21 cellular contexts compared by ENCODE assay signal in genomic region chr1:170741678-170742077, GRCh38.
DNase-seq lines count a peak whose midpoint lies in the region; ATAC-seq, FAIRE-seq and TF ChIP-seq lines count a peak whose summit lies in the region.
"Had no signal": no experiment of that assay in that cellular context is flagged by ENCODE, and none has a peak within 500 bp of the region (broad histone marks: within the 10 kb centered on the region; RNA-seq: fewer than 3 reads in every experiment).

No MANE protein-coding gene starts in this region.

- no peaks in the 10 kb centered on the region for H3K27me3 ChIP-seq in adipocyte (replicated peaks; ENCODE audit: control insufficient read depth, insufficient read depth, low read length)

- peak; percentile 6 for FAIRE-seq in D721Med (lab: Jason Lieb, UNC)
- FAIRE-seq: A549, G401.6, GM12892 had no signal

- peaks cover 3% of the 10 kb centered on the region for H3K4me1 ChIP-seq in adipocyte (ENCODE audit: control insufficient read depth, insufficient read depth, low read length)
- H3K4me1 ChIP-seq: A549 had no signal

- H3K9me3 Mint-ChIP-seq in HFFc6 = peaks cover 35% of the 10 kb centered on the region

- H3K27me3 Mint-ChIP-seq in HFFc6 (ENCODE audit: insufficient read depth) = peaks cover 8% of the 10 kb centered on the region

- H3K27ac Mint-ChIP-seq in HFFc6 = 0 out of 2 replicates have a peak overlapping the region, but pooled peaks have one; percentile 1
- H3K27ac Mint-ChIP-seq: CD4-positive, alpha-beta memory T cell; GM23338; H9 had no signal

- H3K36me3 Mint-ChIP-seq in HFFc6 (ENCODE audit: low read depth) = peaks cover 65% of the 10 kb centered on the region
- H3K36me3 Mint-ChIP-seq: CD4-positive, alpha-beta memory T cell had no signal

- no peak for ATAC-seq in GM21723 (IDR thresholded peaks at IDR 0.05; ENCODE audit: unreplicated experiment)
- ATAC-seq: A549, GM23338, HCT116 had no signal

- no peaks in the 10 kb centered on the region for H3K9me3 ChIP-seq in adipocyte (ENCODE audit: control insufficient read depth, low read length)
- H3K9me3 ChIP-seq: A549 had no signal

- H3K4me3 Mint-ChIP-seq in HFFc6 = no peak overlapping the region
- H3K4me3 Mint-ChIP-seq: CD4-positive, alpha-beta memory T cell; GM23338; H9 had no signal

- H3K36me3 ChIP-seq in adipocyte (ENCODE audit: control insufficient read depth, insufficient read depth, low read length, severe bottlenecking) = peaks cover 23% of the 10 kb centered on the region

- H3K4me1 Mint-ChIP-seq in HFFc6 (ENCODE audit: low read depth) = no peaks in the 10 kb centered on the region
- H3K4me1 Mint-ChIP-seq: CD4-positive, alpha-beta memory T cell; GM23338; H9 had no signal

- no peak overlapping the region for H3K4me3 ChIP-seq in adipocyte (ENCODE audit: low read length)
- H3K4me3 ChIP-seq: A549, GM23338 had no signal

- DNase-seq in D721Med (ENCODE audit: insufficient read length, low spot score) (no peak), HFFc6 (no peak), adipocyte (ENCODE audit: low read depth) (peak; percentile 29), Ammon's horn (ENCODE audit: low spot score) (no peak)
- DNase-seq in activated CD8-positive, alpha-beta memory T cell treated with anti-CD3 and anti-CD28 coated beads, Interleukin-2, amount 50 U/mL, for 4 hours = no peak
- DNase-seq: 8988T; ACHN; AML-193; C1 segment of cervical spinal cord; Calu3; CD4-positive, alpha-beta memory T cell; COR-L47; DMS153; DND-41; H9 had no signal

- H3K9ac ChIP-seq in adipocyte (ENCODE audit: low read length) = no peak overlapping the region

- TF ChIP-seq CTCF in D721Med (IDR thresholded peaks at IDR 0.05; ENCODE audit: insufficient read depth, missing control alignments) = no peak
- TF ChIP-seq CTCF in HFFc6 (IDR thresholded peaks at IDR 0.05) = no peak
